In genomic region chr11:111996129-111996528, GRCh38 we compare ENCODE assay signal across 16 cellular contexts. TPM values are rescaled to one million over a fixed set of nuclear protein-coding genes. Genes with fewer than 3 reads are reported as not detected.
DNase-seq lines count a peak whose midpoint lies in the region; ATAC-seq, FAIRE-seq and TF ChIP-seq lines count a peak whose summit lies in the region.
"Had no signal": no experiment of that assay in that cellular context is flagged by ENCODE, and none has a peak within 500 bp of the region (broad histone marks: within the 10 kb centered on the region; RNA-seq: fewer than 3 reads in every experiment).

No MANE protein-coding gene starts in this region.

- peaks cover 0 to 70% (median 4%) of the 10 kb centered on the region in 4 donors for H3K36me3 ChIP-seq in right lobe of liver
- H3K36me3 ChIP-seq in sigmoid colon, result peaks cover 58 to 100% (median 83%) of the 10 kb centered on the region in 4 donors
- H3K36me3 ChIP-seq in A673 (ENCODE audit: insufficient read depth, low read length, poor library complexity, severe bottlenecking), result peaks cover 22% of the 10 kb centered on the region

- intact Hi-C loops in right lobe of liver (cut with DNase I), result no loop called here
- intact Hi-C loops in sigmoid colon (cut with DNase I), result no loop called here
- intact Hi-C loops in A673 (cut with micrococcal nuclease; ENCODE audit: unreplicated experiment), result loop anchor here (5.0 kb wide), 1 partner anchor 64 kb away; no protein-coding TSS in a partner anchor
- intact Hi-C loops in activated CD4-positive, alpha-beta T cell treated with anti-CD3 and anti-CD28 coated beads for 36 hours (cut with DNase I, micrococcal nuclease), result no loop called here

- H3K9me3 ChIP-seq in A549 (no peaks in the 10 kb centered on the region), right lobe of liver (no peaks in the 10 kb centered on the region), sigmoid colon (no peaks in the 10 kb centered on the region), A673 (ENCODE audit: low read depth, low read length, poor library complexity, severe bottlenecking) (no peaks in the 10 kb centered on the region)

- no peak for ATAC-seq in A549
- ATAC-seq in right lobe of liver, result no peak
- ATAC-seq in activated CD4-positive, alpha-beta T cell treated with anti-CD3 and anti-CD28 coated beads for 36 hours, result no peak
- ATAC-seq: CD8-positive, alpha-beta T cell had no signal

- no peak overlapping the region for H3K27ac ChIP-seq in A549
- peak overlapping the region in 2 of 3 donors; percentile 41 to 74 for H3K27ac ChIP-seq in right lobe of liver
- H3K27ac ChIP-seq in sigmoid colon, result peak overlapping the region in 3 of 4 donors; percentile 25 to 51 (median 47)
- no peak overlapping the region for H3K27ac ChIP-seq in A673 (ENCODE audit: low read depth, low read length, poor library complexity, severe bottlenecking)

- 84% methylated on average over 3 of the region's 3 CpGs for WGBS in A549 (ENCODE audit: missing lambda C conversion rate)
- 56% methylated on average over 3 of the region's 3 CpGs for WGBS in right lobe of liver (ENCODE audit: insufficient coverage, low coverage, low lambda C conversion rate, missing lambda C conversion rate)
- 86 to 90% methylated on average over 3 of the region's 3 CpGs for WGBS in sigmoid colon, 2 donors

- no TSS peak for BruUV-seq in A673 (replicated peaks; lab: Mats Ljungman, UMichigan)

- no peak overlapping the region for H3K4me3 ChIP-seq in A549
- no peak overlapping the region for H3K4me3 ChIP-seq in right lobe of liver
- H3K4me3 ChIP-seq in sigmoid colon, result no peak overlapping the region
- H3K4me3 ChIP-seq in A673 (ENCODE audit: low read depth, low read length, poor library complexity, severe bottlenecking), result no peak overlapping the region

- POLR2A ChIA-PET in A549 (lab: Yijun Ruan, JAX), result no interaction called here
- POLR2A ChIA-PET in A673 (lab: Charles Lee; ENCODE audit: low non-redundant PET), result no interaction called here
- POLR2A ChIA-PET in activated CD4-positive, alpha-beta T cell treated with anti-CD3 and anti-CD28 coated beads for 36 hours (lab: Charles Lee), result no interaction called here

- peaks cover 4% of the 10 kb centered on the region for H3K36me3 Mint-ChIP-seq in activated CD4-positive, alpha-beta T cell treated with anti-CD3 and anti-CD28 coated beads for 36 hours (ENCODE audit: low read depth)
- H3K36me3 Mint-ChIP-seq: CD14-positive monocyte; CD8-positive, alpha-beta T cell had no signal

- TF ChIP-seq POLR2A in A549 (IDR thresholded peaks at IDR 0.05; ENCODE audit: low read length) (no peak), right lobe of liver (IDR thresholded peaks at IDR 0.05) (no peak), sigmoid colon (IDR thresholded peaks at IDR 0.05) (no peak)

- H3K4me1 Mint-ChIP-seq in activated CD4-positive, alpha-beta T cell treated with anti-CD3 and anti-CD28 coated beads for 36 hours, result peaks cover 2% of the 10 kb centered on the region
- H3K4me1 Mint-ChIP-seq: CD14-positive monocyte, H9 had no signal

- H3K9me3 Mint-ChIP-seq in activated CD4-positive, alpha-beta T cell treated with anti-CD3 and anti-CD28 coated beads for 36 hours (ENCODE audit: low read depth), result no peaks in the 10 kb centered on the region
- H3K9me3 Mint-ChIP-seq: CD14-positive monocyte; CD8-positive, alpha-beta T cell; H9 had no signal

- FAIRE-seq in A549 (lab: Jason Lieb, UNC), result no peak
- FAIRE-seq in HTR-8/SVneo (lab: Jason Lieb, UNC), result peak; percentile 28
- FAIRE-seq: D721Med, GM12892 had no signal

- CTCF ChIA-PET in A549 (lab: Yijun Ruan, JAX), result interaction anchor here (1.6 to 1.8 kb wide), 3 partner anchors 13 to 61 kb away, joined by 4 to 8 read pairs (median 4); partner anchors contain the start of gene DIXDC1
- CTCF ChIA-PET in A673 (lab: Charles Lee), result interaction anchor here (0.7 kb wide), 1 partner anchor 14 kb away, joined by 8 read pairs; no protein-coding TSS in a partner anchor
- CTCF ChIA-PET in activated CD4-positive, alpha-beta T cell treated with anti-CD3 and anti-CD28 coated beads for 36 hours (lab: Charles Lee), result interaction anchor here (0.6 to 2.2 kb wide), 4 partner anchors 14 to 480 kb away, joined by 3 to 10 read pairs (median 5); no protein-coding TSS in a partner anchor

- H3K27me3 ChIP-seq in right lobe of liver (no peaks in the 10 kb centered on the region), sigmoid colon (no peaks in the 10 kb centered on the region), A673 (replicated peaks; ENCODE audit: insufficient read depth, low read depth, low read length, poor library complexity) (no peaks in the 10 kb centered on the region)

- TF ChIP-seq CTCF in A549 (IDR thresholded peaks at IDR 0.05) (no peak), right lobe of liver (IDR thresholded peaks at IDR 0.05) (no peak), sigmoid colon (IDR thresholded peaks at IDR 0.05) (no peak), A673 (conservative IDR thresholded peaks at IDR 0.05; ENCODE audit: low read depth, low read length) (no peak)

- H3K27ac Mint-ChIP-seq in activated CD4-positive, alpha-beta T cell treated with anti-CD3 and anti-CD28 coated beads for 36 hours, result no peak overlapping the region
- H3K27ac Mint-ChIP-seq: CD8-positive, alpha-beta T cell had no signal

- no peaks in the 10 kb centered on the region for H3K27me3 Mint-ChIP-seq in activated CD4-positive, alpha-beta T cell treated with anti-CD3 and anti-CD28 coated beads for 36 hours

- no peak overlapping the region for H3K4me2 ChIP-seq in A549

- TF ChIP-seq RAD21 in A549 (conservative IDR thresholded peaks at IDR 0.05 in 1 of 2, IDR thresholded peaks at IDR 0.05 in 1 of 2), result no peak

- no peaks in the 10 kb centered on the region for H3K4me1 ChIP-seq in A549
- H3K4me1 ChIP-seq in right lobe of liver, result no peaks in the 10 kb centered on the region
- H3K4me1 ChIP-seq in sigmoid colon, result no peaks in the 10 kb centered on the region
- peaks cover 32% of the 10 kb centered on the region for H3K4me1 ChIP-seq in A673 (ENCODE audit: insufficient read depth, low read length, poor library complexity, severe bottlenecking)

- H3K4me3 Mint-ChIP-seq in activated CD4-positive, alpha-beta T cell treated with anti-CD3 and anti-CD28 coated beads for 36 hours, result no peak overlapping the region
- H3K4me3 Mint-ChIP-seq: CD14-positive monocyte; CD8-positive, alpha-beta T cell; H9 had no signal

- DNase-seq in A549 (ENCODE audit: low read depth in 1 of 2, low spot score in 1 of 2) (no peak), HTR-8/SVneo (ENCODE audit: insufficient read length, low spot score) (no peak), right lobe of liver (no peak), sigmoid colon (no peak), A673 (ENCODE audit: low spot score) (no peak), NOMO-1 (lab: John Stamatoyannopoulos, UW; ENCODE audit: unreplicated experiment in 2 of 2) (no peak)
- no peak for DNase-seq in activated CD4-positive, alpha-beta T cell treated with anti-CD3 and anti-CD28 coated beads for 36 hours
- DNase-seq: CD8-positive, alpha-beta T cell; COR-L47; DND-41; GDM1; GOT3; H9 had no signal

- TF ChIP-seq EP300 in A549 (IDR thresholded peaks at IDR 0.05) (no peak), sigmoid colon (IDR thresholded peaks at IDR 0.05) (no peak)

TF ChIP-seq in A549, 52 proteins besides CTCF, POLR2A, EP300 and RAD21:
- TF ChIP-seq MAFK (IDR thresholded peaks at IDR 0.05; ENCODE audit: partially characterized antibody) (peak; percentile 3), EHMT2 (IDR thresholded peaks at IDR 0.05; ENCODE audit: low read depth) (no peak)

RNA-seq across cellular contexts. Expression of gene DLAT, which starts 29.1 kb away (rescaled TPM):
- polyA plus RNA-seq in A549 (2011; rRNA removed), result 33.0 and 42.8 TPM in 2 replicates
- polyA plus RNA-seq in A549 (2012; cell fraction: cytosol; rRNA removed), result 15.6 and 17.9 TPM in 2 replicates
- 10.3 and 11.2 TPM in 2 replicates for polyA plus RNA-seq in A549 (2012; cell fraction: nucleus; rRNA removed)
- 32.1 to 33.3 TPM (median 32.5 TPM) in 3 replicates for polyA plus RNA-seq in A549 (2017; fragmentation: RNase III; extraction: RNeasy Plus Mini Kit Qiagen cat#74134 plus additional on column Dnase treatment)
- 22.6 and 25.4 TPM in 2 replicates for polyA minus RNA-seq in A549 (2011; rRNA and poly(A)+ RNA removed)
- 10 to 100 TPM; 10.8 to 37.4 (median 23.3) TPM for total RNA-seq in right lobe of liver
- total RNA-seq in sigmoid colon, result 10 to 100 TPM; 23.2 to 34.6 (median 26.0) TPM
- polyA plus RNA-seq in sigmoid colon, result 10 to 100 TPM; 23.4 to 49.0 (median 28.2) TPM
- total RNA-seq in A673 (2021), result 90.8 and 94.1 TPM in 2 replicates
- total RNA-seq in activated CD4-positive, alpha-beta T cell treated with anti-CD3 and anti-CD28 coated beads for 36 hours, result 10 to 100 TPM; 47.8 to 49.1 TPM

RNA-seq across cellular contexts. Expression of gene DIXDC1, which starts 59.0 kb away (rescaled TPM):
- 6.9 and 7.9 TPM in 2 replicates for polyA plus RNA-seq in A549 (2011; rRNA removed)
- 2.4 and 2.7 TPM in 2 replicates for polyA plus RNA-seq in A549 (2012; cell fraction: cytosol; rRNA removed)
- polyA plus RNA-seq in A549 (2012; cell fraction: nucleus; rRNA removed), result 1.8 and 2.1 TPM in 2 replicates
- polyA plus RNA-seq in A549 (2017; fragmentation: RNase III; extraction: RNeasy Plus Mini Kit Qiagen cat#74134 plus additional on column Dnase treatment), result 5.5 to 7.4 TPM (median 7.1 TPM) in 3 replicates
- 13.3 and 19.2 TPM in 2 replicates for polyA minus RNA-seq in A549 (2011; rRNA and poly(A)+ RNA removed)
- 10 to 100 TPM in 1 of 6 experiments, 1 to 10 TPM in 5; 4.5 to 10.4 (median 8.0) TPM for total RNA-seq in right lobe of liver
- 100 to 1,000 TPM in 2 of 4 donors, 10 to 100 TPM in 2; 92.7 to 105 (median 99.2) TPM for total RNA-seq in sigmoid colon
- polyA plus RNA-seq in sigmoid colon, result 10 to 100 TPM in 1 of 3 donors, 1 to 10 TPM in 2; 2.3 to 12.0 (median 9.2) TPM
- 22.4 and 24.6 TPM in 2 replicates for total RNA-seq in A673 (2021)
- total RNA-seq in activated CD4-positive, alpha-beta T cell treated with anti-CD3 and anti-CD28 coated beads for 36 hours, result 10 to 100 TPM in 1 of 2 experiments, 1 to 10 TPM in 1; 10.0 to 14.0 TPM

Comparison
In these comparisons a context has a peak if more than half of its experiments do, and no peak if none do; other contexts are left out.
1. H3K27ac ChIP-seq: peak in right lobe of liver (2 of 3) and sigmoid colon (3 of 4); none in A549 (0 of 2) and A673 (single experiment).